In the genomic region with DNA sequence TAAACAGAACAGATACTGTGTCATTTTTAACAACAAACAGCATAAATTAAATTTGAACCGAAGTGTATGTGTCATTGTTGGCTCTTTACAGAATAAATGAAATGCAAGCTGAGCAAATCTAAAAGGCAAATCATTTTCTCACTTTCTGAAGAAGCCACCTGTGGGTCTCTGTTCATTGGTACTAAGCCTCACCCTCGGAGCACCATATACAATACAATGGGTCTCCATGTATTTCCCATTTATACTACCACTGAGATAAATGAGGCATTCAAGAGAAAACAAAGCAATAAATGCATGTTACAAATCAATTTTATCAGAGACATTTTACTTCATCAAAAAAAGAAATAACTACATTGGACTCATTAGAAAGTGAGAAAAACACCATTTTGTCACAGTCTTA, we compare ENCODE assay signal across 28 cellular contexts.
"Had no signal": no experiment of that assay in that cellular context is flagged by ENCODE, and none has a peak within 500 bp of the region (broad histone marks: within the 10 kb centered on the region; RNA-seq: fewer than 3 reads in every experiment).

No MANE protein-coding gene starts in this region.

- ATAC-seq: heart left ventricle; mucosa of descending colon; psoas muscle; stimulated activated naive B cell treated with anti-CD40 and anti-IgM and Interleukin-4, amounts not matched to agents 10 μg/mL and 1 μg/mL and 100 μg/mL, for 72 hours had no signal

- H3K4me1 ChIP-seq: psoas muscle had no signal

- H3K4me3 ChIP-seq: ascending aorta, heart left ventricle, left ventricle myocardium inferior, mucosa of descending colon, psoas muscle, smooth muscle cell, stomach, thyroid gland had no signal

- H3K79me2 ChIP-seq: parathyroid adenoma had no signal

- H2AFZ ChIP-seq: parathyroid adenoma had no signal

- H3K9me3 ChIP-seq: ascending aorta, heart left ventricle, left ventricle myocardium inferior, mucosa of descending colon, psoas muscle, stomach, thyroid gland had no signal

- H3K9me3 Mint-ChIP-seq: activated CD4-positive, alpha-beta memory T cell treated with anti-CD3 and anti-CD28 coated beads for 36 hours; activated naive CD4-positive, alpha-beta T cell treated with anti-CD3 and anti-CD28 coated beads, Interleukin-2, amount 10 ng/mL, durations not matched to agents 7 days and 5 days; activated T-helper 1 cell treated with anti-CD3 and anti-CD28 coated beads, Interleukin-12 subunit alpha, Interleukin-12 subunit beta, Interleukin-2, Interleukin-4 antibody, amounts not matched to agents 30 ng/mL and 10 ng/mL and 1 ng/mL, durations not matched to agents 14 hours and 24 hours and 36 hours; stimulated activated naive B cell treated with anti-CD40 and anti-IgM and Interleukin-4, amounts not matched to agents 10 μg/mL and 1 μg/mL and 100 μg/mL, for 72 hours; T-helper 1 cell treated with Interleukin-12 subunit alpha and Interleukin-12 subunit beta and Interleukin-4 antibody, amounts not matched to agents 30 μg/mL and 1 μg/mL, for 36 hours had no signal

- H3K4me3 Mint-ChIP-seq: activated CD4-positive, alpha-beta memory T cell treated with anti-CD3 and anti-CD28 coated beads for 36 hours; activated CD4-positive, alpha-beta T cell treated with anti-CD3 and anti-CD28 coated beads, Interleukin-2, amount 10 ng/mL, durations not matched to agents 24 days and 14 days; activated naive CD4-positive, alpha-beta T cell treated with anti-CD3 and anti-CD28 coated beads, Interleukin-2, amount 10 ng/mL, durations not matched to agents 7 days and 5 days; activated naive CD8-positive, alpha-beta T cell treated with anti-CD3 and anti-CD28 coated beads, Interleukin-2, amount 10 ng/mL, durations not matched to agents 7 days and 5 days; activated T-helper 1 cell treated with anti-CD3 and anti-CD28 coated beads, Interleukin-12 subunit alpha, Interleukin-12 subunit beta, Interleukin-2, Interleukin-4 antibody, amounts not matched to agents 30 ng/mL and 10 ng/mL and 1 ng/mL, durations not matched to agents 14 hours and 24 hours and 36 hours; stimulated activated naive B cell treated with anti-CD40 and anti-IgM and Interleukin-4, amounts not matched to agents 10 μg/mL and 1 μg/mL and 100 μg/mL, for 72 hours; T-helper 1 cell treated with Interleukin-12 subunit alpha and Interleukin-12 subunit beta and Interleukin-4 antibody, amounts not matched to agents 30 μg/mL and 1 μg/mL, for 36 hours had no signal

- H3K27me3 Mint-ChIP-seq: activated CD4-positive, alpha-beta memory T cell treated with anti-CD3 and anti-CD28 coated beads for 36 hours; activated CD4-positive, alpha-beta T cell treated with anti-CD3 and anti-CD28 coated beads, Interleukin-2, amount 10 ng/mL, durations not matched to agents 24 days and 14 days; activated naive CD4-positive, alpha-beta T cell treated with anti-CD3 and anti-CD28 coated beads, Interleukin-2, amount 10 ng/mL, durations not matched to agents 7 days and 5 days; activated naive CD8-positive, alpha-beta T cell treated with anti-CD3 and anti-CD28 coated beads, Interleukin-2, amount 10 ng/mL, durations not matched to agents 7 days and 5 days had no signal

- H3K9ac ChIP-seq: parathyroid adenoma had no signal

- DNase-seq: activated CD4-positive, alpha-beta memory T cell treated with anti-CD3 and anti-CD28 coated beads for 36 hours; activated CD4-positive, alpha-beta T cell treated with anti-CD3 and anti-CD28 coated beads, Interleukin-2, amount 10 ng/mL, durations not matched to agents 24 days and 14 days; activated CD4-positive, CD25-positive, alpha-beta regulatory T cell treated with anti-CD3 and anti-CD28 coated beads, Interleukin-2, amount 50 U/mL, for 72 hours; activated CD8-positive, alpha-beta memory T cell treated with anti-CD3 and anti-CD28 coated beads, Interleukin-2, amount 50 U/mL, for 4 hours; activated gamma-delta T cell; activated naive CD4-positive, alpha-beta T cell treated with anti-CD3 and anti-CD28 coated beads, Interleukin-2, amount 10 ng/mL, durations not matched to agents 7 days and 5 days; activated naive CD8-positive, alpha-beta T cell treated with anti-CD3 and anti-CD28 coated beads, Interleukin-2, amount 10 ng/mL, durations not matched to agents 7 days and 5 days; activated T-cell treated with anti-CD3 and anti-CD28 coated beads, Interleukin-2, amount 50 U/mL, for 1 hour; brain microvascular endothelial cell; cortex of kidney; heart left ventricle; hypothalamus; left ventricle myocardium inferior; mucosa of descending colon; nucleus accumbens; psoas muscle; stimulated activated CD4-positive, alpha-beta T cell treated with anti-CD3 and anti-CD28 coated beads, Interleukin-1b, Interleukin-23, amount 100 ng/mL, for 48 hours; stimulated activated CD4-positive, alpha-beta T cell treated with anti-CD3 and anti-CD28 coated beads, Interleukin-4, amount 100 ng/mL, for 4 hours; stimulated activated naive B cell treated with anti-CD40 and anti-IgM and Interleukin-4, amounts not matched to agents 10 μg/mL and 1 μg/mL and 100 μg/mL, for 72 hours; stomach; T-helper 9 cell; thyroid gland had no signal

- H3K36me3 ChIP-seq: ascending aorta, brain microvascular endothelial cell, heart left ventricle, left ventricle myocardium inferior, stomach, thyroid gland had no signal

- H3K27ac ChIP-seq: ascending aorta, brain microvascular endothelial cell, heart left ventricle, left ventricle myocardium inferior, parathyroid adenoma, psoas muscle, stomach, thyroid gland, VCaP had no signal

- H3K27ac Mint-ChIP-seq: activated CD4-positive, alpha-beta memory T cell treated with anti-CD3 and anti-CD28 coated beads for 36 hours; activated CD4-positive, alpha-beta T cell treated with anti-CD3 and anti-CD28 coated beads, Interleukin-2, amount 10 ng/mL, durations not matched to agents 24 days and 14 days; activated naive CD4-positive, alpha-beta T cell treated with anti-CD3 and anti-CD28 coated beads, Interleukin-2, amount 10 ng/mL, durations not matched to agents 7 days and 5 days; activated naive CD8-positive, alpha-beta T cell treated with anti-CD3 and anti-CD28 coated beads, Interleukin-2, amount 10 ng/mL, durations not matched to agents 7 days and 5 days; activated T-helper 1 cell treated with anti-CD3 and anti-CD28 coated beads, Interleukin-12 subunit alpha, Interleukin-12 subunit beta, Interleukin-2, Interleukin-4 antibody, amounts not matched to agents 30 ng/mL and 10 ng/mL and 1 ng/mL, durations not matched to agents 14 hours and 24 hours and 36 hours; stimulated activated naive B cell treated with anti-CD40 and anti-IgM and Interleukin-4, amounts not matched to agents 10 μg/mL and 1 μg/mL and 100 μg/mL, for 72 hours; T-helper 1 cell treated with Interleukin-12 subunit alpha and Interleukin-12 subunit beta and Interleukin-4 antibody, amounts not matched to agents 30 μg/mL and 1 μg/mL, for 36 hours had no signal

- H3K36me3 Mint-ChIP-seq: activated CD4-positive, alpha-beta memory T cell treated with anti-CD3 and anti-CD28 coated beads for 36 hours; activated naive CD4-positive, alpha-beta T cell treated with anti-CD3 and anti-CD28 coated beads, Interleukin-2, amount 10 ng/mL, durations not matched to agents 7 days and 5 days; activated naive CD8-positive, alpha-beta T cell treated with anti-CD3 and anti-CD28 coated beads, Interleukin-2, amount 10 ng/mL, durations not matched to agents 7 days and 5 days had no signal

- H3K27me3 ChIP-seq: ascending aorta, brain microvascular endothelial cell, heart left ventricle, stomach, thyroid gland had no signal

- H3K4me2 ChIP-seq: smooth muscle cell had no signal
